Comparison of ENCODE assay signal across 1 cellular context in the genomic region with DNA sequence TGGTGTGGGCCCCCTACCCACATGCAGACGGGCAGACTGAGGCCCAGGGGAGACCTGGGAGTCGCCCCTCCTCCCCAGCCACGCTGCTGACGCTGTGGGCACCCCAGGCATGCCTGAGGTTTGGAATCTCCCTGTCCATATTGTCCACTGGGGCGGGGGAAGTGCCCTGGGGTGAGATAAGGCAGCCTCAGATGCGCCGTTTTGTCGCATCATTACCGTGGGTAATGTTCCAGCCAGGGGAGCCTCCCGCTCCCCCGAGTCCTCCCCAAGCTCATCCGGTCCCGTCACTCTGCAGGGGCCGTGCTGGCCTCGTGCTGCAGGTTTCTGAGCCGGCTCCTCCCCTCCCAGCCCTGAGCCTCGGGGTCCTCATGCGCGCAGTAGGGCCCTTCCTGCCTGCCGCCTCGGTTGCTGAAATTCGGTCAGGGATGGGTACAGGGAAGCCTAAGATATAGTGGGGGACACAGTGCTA.
TF ChIP-seq lines count a peak whose summit lies in the region.

No MANE protein-coding gene starts in this region.

TF ChIP-seq in SK-N-SH, 30 proteins besides CTCF, POLR2A, EP300 and RAD21 (continued from another document):
- TF ChIP-seq MXI1 (IDR thresholded peaks at IDR 0.05; ENCODE audit: low read depth, low read length) (no peak), TAF1 (IDR thresholded peaks at IDR 0.05; ENCODE audit: borderline replicate concordance, low read depth, low read length) (no peak), ELF1 (IDR thresholded peaks at IDR 0.05) (no peak), EZH2phosphoT487 (IDR thresholded peaks at IDR 0.05; ENCODE audit: borderline replicate concordance, low read depth) (no peak)
